ENCODE assay signal across 16 cellular contexts in the genomic region with DNA sequence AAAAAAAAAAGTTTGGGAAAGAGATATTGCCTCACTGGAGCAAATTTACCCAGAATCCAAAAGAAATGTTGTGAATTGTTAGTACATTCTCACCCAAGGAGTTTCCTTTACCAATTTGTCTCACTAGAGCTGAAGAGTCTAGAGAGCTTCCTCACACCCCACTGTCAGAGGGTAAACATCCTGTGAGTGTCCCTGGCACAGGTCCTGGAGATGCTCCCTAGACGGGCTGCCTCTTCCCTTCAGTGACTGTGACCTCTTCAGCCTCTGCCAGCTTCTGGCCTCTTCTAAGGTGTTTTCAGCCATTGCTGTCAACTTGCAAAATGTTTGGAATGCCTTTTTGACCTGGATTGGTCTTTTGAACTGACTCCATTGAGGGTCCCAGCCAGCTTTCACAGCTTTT.
DNase-seq lines count a peak whose midpoint lies in the region; ATAC-seq and TF ChIP-seq lines count a peak whose summit lies in the region.
"Had no signal": no experiment of that assay in that cellular context is flagged by ENCODE, and none has a peak within 500 bp of the region (broad histone marks: within the 10 kb centered on the region; RNA-seq: fewer than 3 reads in every experiment).

No MANE protein-coding gene starts in this region.

- no peak for DNase-seq in stimulated activated naive CD8-positive, alpha-beta T cell treated with anti-CD3 and anti-CD28 coated beads, Interleukin-15, Interleukin-2, amounts not matched to agents 100 U/mL and 50 U/mL, for 24 hours
- DNase-seq in ascending aorta (ENCODE audit: low spot score in 2 of 2) = peak in 1 of 2 donors; percentile 62
- DNase-seq in osteocyte (ENCODE audit: extremely low spot score, unreplicated experiment) = no peak
- DNase-seq in HK-2 (ENCODE audit: unreplicated experiment) = no peak
- no peak for DNase-seq in GM13977 (ENCODE audit: low spot score)
- DNase-seq: activated CD4-positive, alpha-beta T cell treated with anti-CD3 and anti-CD28 coated beads, Interleukin-2, amount 50 U/mL, for 1 hour; NCI-H1105; NCI-H510A; spleen; T-helper 2 cell had no signal

- H3K36me3 Mint-ChIP-seq in stimulated activated naive CD8-positive, alpha-beta T cell treated with anti-CD3 and anti-CD28 coated beads, Interleukin-15, Interleukin-2, amounts not matched to agents 100 ng/mL and 50 ng/mL, for 24 hours (ENCODE audit: low read depth) = peaks cover 78% of the 10 kb centered on the region
- peaks cover 9% of the 10 kb centered on the region for H3K36me3 Mint-ChIP-seq in osteocyte (ENCODE audit: unreplicated experiment)

- peaks cover 57 to 85% of the 10 kb centered on the region in 2 donors for H3K4me1 ChIP-seq in ascending aorta

- intact Hi-C loops in ascending aorta (cut with DNase I) = no loop called here

- H3K4me3 Mint-ChIP-seq in stimulated activated naive CD8-positive, alpha-beta T cell treated with anti-CD3 and anti-CD28 coated beads, Interleukin-15, Interleukin-2, amounts not matched to agents 100 ng/mL and 50 ng/mL, for 24 hours = no peak overlapping the region
- H3K4me3 Mint-ChIP-seq in osteocyte (ENCODE audit: unreplicated experiment) = no peak overlapping the region
- H3K4me3 Mint-ChIP-seq: type B pancreatic cell had no signal

- no peaks in the 10 kb centered on the region for H3K27me3 Mint-ChIP-seq in stimulated activated naive CD8-positive, alpha-beta T cell treated with anti-CD3 and anti-CD28 coated beads, Interleukin-15, Interleukin-2, amounts not matched to agents 100 ng/mL and 50 ng/mL, for 24 hours
- no peaks in the 10 kb centered on the region for H3K27me3 Mint-ChIP-seq in osteocyte (ENCODE audit: unreplicated experiment)
- H3K27me3 Mint-ChIP-seq: type B pancreatic cell had no signal

- peak overlapping the region; percentile 89 to 92 for H3K27ac ChIP-seq in ascending aorta
- H3K27ac ChIP-seq: cardiac muscle cell, hepatocyte had no signal

- H3K4me1 Mint-ChIP-seq in stimulated activated naive CD8-positive, alpha-beta T cell treated with anti-CD3 and anti-CD28 coated beads, Interleukin-15, Interleukin-2, amounts not matched to agents 100 ng/mL and 50 ng/mL, for 24 hours (ENCODE audit: low read depth) = peaks cover 70% of the 10 kb centered on the region
- peaks cover 86% of the 10 kb centered on the region for H3K4me1 Mint-ChIP-seq in osteocyte (ENCODE audit: unreplicated experiment)

- no peak for ATAC-seq in stimulated activated naive CD8-positive, alpha-beta T cell treated with anti-CD3 and anti-CD28 coated beads, Interleukin-15, Interleukin-2, amounts not matched to agents 100 U/mL and 50 U/mL, for 24 hours
- no peak for ATAC-seq in GM21381 (IDR thresholded peaks at IDR 0.05; ENCODE audit: unreplicated experiment)
- ATAC-seq in HG02840 (IDR thresholded peaks at IDR 0.05; ENCODE audit: low FRiP score, unreplicated experiment) = no peak

- no peaks in the 10 kb centered on the region for H3K9me3 Mint-ChIP-seq in stimulated activated naive CD8-positive, alpha-beta T cell treated with anti-CD3 and anti-CD28 coated beads, Interleukin-15, Interleukin-2, amounts not matched to agents 100 ng/mL and 50 ng/mL, for 24 hours
- no peaks in the 10 kb centered on the region for H3K9me3 Mint-ChIP-seq in osteocyte (ENCODE audit: unreplicated experiment)
- H3K9me3 Mint-ChIP-seq: type B pancreatic cell had no signal

- H3K36me3 ChIP-seq in ascending aorta = peaks cover 0 to 4% of the 10 kb centered on the region in 2 donors
- H3K36me3 ChIP-seq: cardiac muscle cell had no signal

- H3K4me3 ChIP-seq in ascending aorta = no peak overlapping the region
- H3K4me3 ChIP-seq: cardiac muscle cell, hepatocyte, spleen had no signal

- peak overlapping the region; percentile 47 for H3K27ac Mint-ChIP-seq in stimulated activated naive CD8-positive, alpha-beta T cell treated with anti-CD3 and anti-CD28 coated beads, Interleukin-15, Interleukin-2, amounts not matched to agents 100 ng/mL and 50 ng/mL, for 24 hours
- H3K27ac Mint-ChIP-seq in osteocyte (ENCODE audit: unreplicated experiment) = peak overlapping the region; percentile 31
- H3K27ac Mint-ChIP-seq: type B pancreatic cell had no signal

- H3K9me3 ChIP-seq in ascending aorta = no peaks in the 10 kb centered on the region
- H3K9me3 ChIP-seq: spleen had no signal

- no peak for TF ChIP-seq CTCF in ascending aorta (IDR thresholded peaks at IDR 0.05)
- no peak for TF ChIP-seq CTCF in osteocyte (IDR thresholded peaks at IDR 0.05)
- no peak for TF ChIP-seq CTCF in GM13977 (IDR thresholded peaks at IDR 0.05; ENCODE audit: extremely low read depth, insufficient read depth, missing control alignments)

- no peaks in the 10 kb centered on the region for H3K27me3 ChIP-seq in ascending aorta
- H3K27me3 ChIP-seq: cardiac muscle cell, hepatocyte, spleen had no signal

- in situ Hi-C loops in GM13977 (cut with MboI; ENCODE audit: low pct_unique_long_range_greater_than_20kb, low sequenced_read_pairs, unreplicated experiment) = no loop called here
